2 cellular contexts compared by ENCODE assay signal in genomic region chr17:81962499-81963441, GRCh38.
TF ChIP-seq lines count a peak whose summit lies in the region.

No MANE protein-coding gene starts in this region.

TF ChIP-seq in WTC11, 78 proteins besides CTCF, POLR2A, EP300 and RAD21:
- TF ChIP-seq ATF3 (CRISPR knock-in tag; conservative IDR thresholded peaks at IDR 0.05) (no peak), USF2 (CRISPR knock-in tag; IDR thresholded peaks at IDR 0.05) (no peak), SMAD4 (CRISPR knock-in tag; IDR thresholded peaks at IDR 0.05) (no peak), NR2C2 (CRISPR knock-in tag; IDR thresholded peaks at IDR 0.05) (no peak), FOXP4 (CRISPR knock-in tag; IDR thresholded peaks at IDR 0.05) (no peak), GTF2I (CRISPR knock-in tag; conservative IDR thresholded peaks at IDR 0.05) (no peak), ATF2 (CRISPR knock-in tag; IDR thresholded peaks at IDR 0.05; ENCODE audit: borderline replicate concordance, low read depth) (no peak), NR3C1 (CRISPR knock-in tag; conservative IDR thresholded peaks at IDR 0.05; ENCODE audit: low read depth) (no peak), ZNF512 (CRISPR knock-in tag; IDR thresholded peaks at IDR 0.05; ENCODE audit: borderline replicate concordance) (no peak), GRHL2 (CRISPR knock-in tag; IDR thresholded peaks at IDR 0.05; ENCODE audit: insufficient replicate concordance, severe bottlenecking) (no peak), MXD4 (CRISPR knock-in tag; IDR thresholded peaks at IDR 0.05; ENCODE audit: borderline replicate concordance) (no peak), ZNF232 (CRISPR knock-in tag; IDR thresholded peaks at IDR 0.05) (no peak)
TF ChIP-seq in WTC11: peak in this region for 0.

TF ChIP-seq in HepG2, 621 proteins besides CTCF, POLR2A, EP300 and RAD21 (continues in another document):
- TF ChIP-seq ZNF280D (CRISPR knock-in tag; IDR thresholded peaks at IDR 0.05) (0 out of 2 replicates have a peak, but pooled peaks have one; percentile 52), KDM2A (CRISPR knock-in tag; IDR thresholded peaks at IDR 0.05; ENCODE audit: borderline replicate concordance, low read depth) (peak; percentile 21), HBP1 (CRISPR knock-in tag; IDR thresholded peaks at IDR 0.05; ENCODE audit: low read depth) (0 out of 2 replicates have a peak, but pooled peaks have one; percentile 11), ZNF747 (CRISPR knock-in tag; IDR thresholded peaks at IDR 0.05; ENCODE audit: borderline replicate concordance) (peak; percentile 19; the same call in 1 of the 2 replicates), HOMEZ (CRISPR knock-in tag; IDR thresholded peaks at IDR 0.05; ENCODE audit: low read depth) (0 out of 2 replicates have a peak, but pooled peaks have one; percentile 4), DNMT3B (CRISPR knock-in tag; conservative IDR thresholded peaks at IDR 0.05) (peak; percentile 66; the same call in 1 of the 2 replicates), ZNF883 (CRISPR knock-in tag; IDR thresholded peaks at IDR 0.05; ENCODE audit: not compliant biosample characterization) (peak; percentile 25), ZNF563 (CRISPR knock-in tag; IDR thresholded peaks at IDR 0.05) (0 out of 2 replicates have a peak, but pooled peaks have one; percentile 28), ZNF12 (CRISPR knock-in tag; IDR thresholded peaks at IDR 0.05) (no peak), ETV6 (CRISPR knock-in tag; conservative IDR thresholded peaks at IDR 0.05) (peak; percentile 56; the same call in 1 of the 2 replicates), RBFOX2 (IDR thresholded peaks at IDR 0.05; ENCODE audit: low read depth, low read length) (peak; percentile 68), MEIS1 (CRISPR knock-in tag; IDR thresholded peaks at IDR 0.05; ENCODE audit: borderline replicate concordance) (0 out of 2 replicates have a peak, but pooled peaks have one; percentile 28), ZNF430 (CRISPR knock-in tag; IDR thresholded peaks at IDR 0.05) (peak; percentile 55; the same call in 1 of the 2 replicates), ZNF777 (CRISPR knock-in tag; IDR thresholded peaks at IDR 0.05) (peak; percentile 28; the same call in 1 of the 2 replicates), ZNF180 (CRISPR knock-in tag; IDR thresholded peaks at IDR 0.05; ENCODE audit: borderline replicate concordance, low read depth) (no peak; the same call in 1 of the 2 replicates), ZNF564 (CRISPR knock-in tag; IDR thresholded peaks at IDR 0.05) (peak; percentile 44; the same call in 1 of the 2 replicates), ARNTL (CRISPR knock-in tag; IDR thresholded peaks at IDR 0.05) (peak; percentile 52; the same call in 1 of the 2 replicates), DZIP1 (CRISPR knock-in tag; IDR thresholded peaks at IDR 0.05) (peak; percentile 71; the same call in 1 of the 2 replicates), KLF16 (CRISPR knock-in tag; IDR thresholded peaks at IDR 0.05) (peak in 1 of 2 experiments; percentile 48; a peak in 1 of 4 replicates), MNT (IDR thresholded peaks at IDR 0.05) (no peak), ZNF746 (CRISPR knock-in tag; IDR thresholded peaks at IDR 0.05) (0 out of 2 replicates have a peak, but pooled peaks have one; percentile 60), SPEN (CRISPR knock-in tag; IDR thresholded peaks at IDR 0.05; ENCODE audit: low read depth) (peak; percentile 40; the same call in 1 of the 2 replicates), RNF219 (CRISPR knock-in tag; IDR thresholded peaks at IDR 0.05) (no peak), FOXP4 (CRISPR knock-in tag; IDR thresholded peaks at IDR 0.05) (0 out of 2 replicates have a peak, but pooled peaks have one; percentile 7), ZNF501 (CRISPR knock-in tag; IDR thresholded peaks at IDR 0.05) (no peak), PTBP1 (IDR thresholded peaks at IDR 0.05; ENCODE audit: low read depth, low read length, poor library complexity, severe bottlenecking) (peak; percentile 36), HMG20B (CRISPR knock-in tag; conservative IDR thresholded peaks at IDR 0.05) (no peak), ZNF496 (CRISPR knock-in tag; IDR thresholded peaks at IDR 0.05; ENCODE audit: insufficient replicate concordance) (no peak), REL (CRISPR knock-in tag; conservative IDR thresholded peaks at IDR 0.05) (peak; percentile 11; the same call in 1 of the 2 replicates), ZNF709 (CRISPR knock-in tag; IDR thresholded peaks at IDR 0.05) (peak; percentile 73; the same call in 1 of the 2 replicates), MYC (CRISPR knock-in tag; IDR thresholded peaks at IDR 0.05; ENCODE audit: borderline replicate concordance) (peak; percentile 74; the same call in 1 of the 2 replicates), ZNF83 (CRISPR knock-in tag; IDR thresholded peaks at IDR 0.05; ENCODE audit: borderline replicate concordance) (0 out of 2 replicates have a peak, but pooled peaks have one; percentile 65), ZNF329 (CRISPR knock-in tag; IDR thresholded peaks at IDR 0.05; ENCODE audit: low read depth) (0 out of 2 replicates have a peak, but pooled peaks have one; percentile 39), SP2 (CRISPR knock-in tag; IDR thresholded peaks at IDR 0.05) (no peak), ZNF782 (CRISPR knock-in tag; IDR thresholded peaks at IDR 0.05; ENCODE audit: borderline replicate concordance) (peak; percentile 77; the same call in 1 of the 2 replicates), CC2D1A (CRISPR knock-in tag; IDR thresholded peaks at IDR 0.05) (no peak), ZNF891 (CRISPR knock-in tag; IDR thresholded peaks at IDR 0.05) (peak; percentile 78), PCBP1 (IDR thresholded peaks at IDR 0.05; ENCODE audit: borderline replicate concordance, low read depth, low read length) (no peak)
